24 cellular contexts compared by ENCODE assay signal in genomic region chr6:63510786-63511185, GRCh38.
DNase-seq lines count a peak whose midpoint lies in the region; ATAC-seq and TF ChIP-seq lines count a peak whose summit lies in the region.
"Had no signal": no experiment of that assay in that cellular context is flagged by ENCODE, and none has a peak within 500 bp of the region (broad histone marks: within the 10 kb centered on the region; RNA-seq: fewer than 3 reads in every experiment).

No MANE protein-coding gene starts in this region.

- H3K36me3 ChIP-seq in liver (ENCODE audit: control insufficient read depth in 4 of 4, insufficient read depth in 3 of 4, low read depth in 1 of 4, low read length in 3 of 4), result no peaks in the 10 kb centered on the region
- H3K36me3 ChIP-seq in sigmoid colon, result no peaks in the 10 kb centered on the region
- no peaks in the 10 kb centered on the region for H3K36me3 ChIP-seq in transverse colon

- no peak overlapping the region for H3K4me3 Mint-ChIP-seq in CD14-positive monocyte
- H3K4me3 Mint-ChIP-seq: CD8-positive, alpha-beta T cell had no signal

- H3K4me1 ChIP-seq in liver (ENCODE audit: control insufficient read depth in 4 of 4, insufficient read depth in 4 of 4, low read length in 3 of 4) (peaks cover 8 to 44% (median 14%) of the 10 kb centered on the region in 4 donors), sigmoid colon (peaks cover 0 to 15% (median 4%) of the 10 kb centered on the region in 4 donors), transverse colon (peaks cover 5 to 20% (median 11%) of the 10 kb centered on the region in 4 donors)

- H3K27ac Mint-ChIP-seq in CD14-positive monocyte, result no peak overlapping the region
- H3K27ac Mint-ChIP-seq: CD8-positive, alpha-beta T cell had no signal

- TF ChIP-seq RAD21 in liver (IDR thresholded peaks at IDR 0.05), result no peak

- WGBS in liver, result 85% methylated on average over 5 of the region's 5 CpGs
- 66 to 79% methylated on average over 5 of the region's 5 CpGs for WGBS in sigmoid colon, 2 donors
- WGBS in transverse colon (ENCODE audit: low coverage in 1 of 2), 2 donors, result 73 to 100% methylated on average over 1 to 5 of the region's 5 CpGs

- no peaks in the 10 kb centered on the region for H3K4me1 Mint-ChIP-seq in CD14-positive monocyte

- TF ChIP-seq EP300 in sigmoid colon (IDR thresholded peaks at IDR 0.05), result no peak
- no peak for TF ChIP-seq EP300 in transverse colon (IDR thresholded peaks at IDR 0.05; ENCODE audit: low read depth)

- TF ChIP-seq POLR2A in sigmoid colon (IDR thresholded peaks at IDR 0.05) (no peak), transverse colon (IDR thresholded peaks at IDR 0.05) (no peak)

- H3K9ac ChIP-seq in liver (ENCODE audit: low read depth in 1 of 2, low read length in 2 of 2), result peak overlapping the region in 1 of 2 donors; percentile 69
- H3K9ac ChIP-seq: GM23248, KMS-11 had no signal

- H3K27me3 Mint-ChIP-seq in CD14-positive monocyte (ENCODE audit: low read depth in 3 of 3), result peaks cover 3 to 6% (median 5%) of the 10 kb centered on the region in 3 donors

- H3K27ac ChIP-seq in liver (ENCODE audit: low read depth in 1 of 2, low read length in 2 of 2) (peak overlapping the region; percentile 96 to 99), sigmoid colon (peak overlapping the region in 3 of 4 donors; percentile 69 to 83 (median 82)), transverse colon (peak overlapping the region; percentile 59 to 82 (median 66))
- H3K27ac ChIP-seq: GM23248, KMS-11, PC-9 had no signal

- H3K4me3 ChIP-seq in liver (ENCODE audit: low read depth in 1 of 3, low read length in 3 of 3) (no peak overlapping the region), sigmoid colon (no peak overlapping the region), transverse colon (no peak overlapping the region)
- H3K4me3 ChIP-seq: GM23248, PC-9 had no signal

- intact Hi-C loops in sigmoid colon (cut with DNase I) (loop anchor here (2.0 to 5.0 kb wide), 2 partner anchors 62 to 127 kb away; partner anchors contain the start of genes LOC128125822, PHF3 and PTP4A1), transverse colon (cut with DNase I; ENCODE audit: low total_unique reads) (no loop called here), CD14-positive monocyte (cut with micrococcal nuclease) (no loop called here)

- H3K27me3 ChIP-seq in liver (ENCODE audit: control insufficient read depth in 4 of 4, insufficient read depth in 4 of 4, low read length in 3 of 4), result no peaks in the 10 kb centered on the region
- H3K27me3 ChIP-seq in sigmoid colon, result no peaks in the 10 kb centered on the region
- H3K27me3 ChIP-seq in transverse colon, result no peaks in the 10 kb centered on the region

- ATAC-seq in esophagus mucosa (peak; percentile 10), HG03280 (IDR thresholded peaks at IDR 0.05; ENCODE audit: unreplicated experiment) (no peak)
- ATAC-seq: CD8-positive, alpha-beta T cell had no signal

- H3K9me3 ChIP-seq in liver (ENCODE audit: control insufficient read depth in 4 of 4, low read length in 3 of 4) (no peaks in the 10 kb centered on the region), sigmoid colon (no peaks in the 10 kb centered on the region), transverse colon (no peaks in the 10 kb centered on the region)
- H3K9me3 ChIP-seq: Caco-2 had no signal

- peaks cover 0 to 2% (median 0%) of the 10 kb centered on the region in 7 donors for H3K9me3 Mint-ChIP-seq in CD14-positive monocyte
- H3K9me3 Mint-ChIP-seq: CD8-positive, alpha-beta T cell had no signal

- in situ Hi-C loops in transverse colon (cut with MboI; ENCODE audit: low pct_ligation_motif_present in 1 of 4, low pct_unique_long_range_greater_than_20kb in 1 of 4, low sequenced_read_pairs in 3 of 4), result no loop called here

- H3K36me3 Mint-ChIP-seq in CD14-positive monocyte, result no peaks in the 10 kb centered on the region
- H3K36me3 Mint-ChIP-seq: CD8-positive, alpha-beta T cell had no signal

- DNase-seq in sigmoid colon (no peak), transverse colon (no peak), RPMI8226 (no peak), CD14-positive monocyte (ENCODE audit: low spot score) (no peak), kidney tubule cell (ENCODE audit: low spot score) (no peak)
- DNase-seq: C1 segment of cervical spinal cord; CD8-positive, alpha-beta T cell; H7; MM.1S; NCI-H1417; NCI-H187; NCI-H2081 treated with DMSO at 0.1 percent for 48 hours; NCI-H2171; NCI-H524 treated with DMSO at 0.1 percent for 48 hours; NCI-H774; NK-92 treated with Interleukin-12 subunit alpha and Interleukin-12 subunit beta, amount 100 ng/mL, for 24 hours; PC-9; SHP77 had no signal

- TF ChIP-seq CTCF in liver (IDR thresholded peaks at IDR 0.05; ENCODE audit: low read depth, low read length, missing input control) (no peak), sigmoid colon (IDR thresholded peaks at IDR 0.05) (no peak), transverse colon (IDR thresholded peaks at IDR 0.05) (no peak), CD14-positive monocyte (IDR thresholded peaks at IDR 0.05) (no peak)

TF ChIP-seq in liver, 16 proteins besides CTCF, POLR2A, EP300 and RAD21:
- no peak for TF ChIP-seq ATF3 (IDR thresholded peaks at IDR 0.05)
- TF ChIP-seq RXRA (IDR thresholded peaks at IDR 0.05), result no peak
- no peak for TF ChIP-seq SP1 (IDR thresholded peaks at IDR 0.05)
- no peak for TF ChIP-seq YY1 (IDR thresholded peaks at IDR 0.05)
- TF ChIP-seq TAF1 (conservative IDR thresholded peaks at IDR 0.05), result no peak
- no peak for TF ChIP-seq EGR1 (IDR thresholded peaks at IDR 0.05; ENCODE audit: low read depth in 2 of 2)
- no peak for TF ChIP-seq NR2F2 (IDR thresholded peaks at IDR 0.05)
- no peak for TF ChIP-seq JUND (IDR thresholded peaks at IDR 0.05)
- no peak for TF ChIP-seq FOXA1 (IDR thresholded peaks at IDR 0.05)
- TF ChIP-seq HNF4G (IDR thresholded peaks at IDR 0.05), result no peak
- TF ChIP-seq, protein P1, sequence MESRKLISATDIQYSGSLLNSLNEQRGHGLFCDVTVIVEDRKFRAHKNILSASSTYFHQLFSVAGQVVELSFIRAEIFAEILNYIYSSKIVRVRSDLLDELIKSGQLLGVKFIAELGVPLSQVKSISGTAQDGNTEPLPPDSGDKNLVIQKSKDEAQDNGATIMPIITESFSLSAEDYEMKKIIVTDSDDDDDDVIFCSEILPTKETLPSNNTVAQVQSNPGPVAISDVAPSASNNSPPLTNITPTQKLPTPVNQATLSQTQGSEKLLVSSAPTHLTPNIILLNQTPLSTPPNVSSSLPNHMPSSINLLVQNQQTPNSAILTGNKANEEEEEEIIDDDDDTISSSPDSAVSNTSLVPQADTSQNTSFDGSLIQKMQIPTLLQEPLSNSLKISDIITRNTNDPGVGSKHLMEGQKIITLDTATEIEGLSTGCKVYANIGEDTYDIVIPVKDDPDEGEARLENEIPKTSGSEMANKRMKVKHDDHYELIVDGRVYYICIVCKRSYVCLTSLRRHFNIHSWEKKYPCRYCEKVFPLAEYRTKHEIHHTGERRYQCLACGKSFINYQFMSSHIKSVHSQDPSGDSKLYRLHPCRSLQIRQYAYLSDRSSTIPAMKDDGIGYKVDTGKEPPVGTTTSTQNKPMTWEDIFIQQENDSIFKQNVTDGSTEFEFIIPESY (IDR thresholded peaks at IDR 0.05), result no peak
- no peak for TF ChIP-seq FOXA2 (IDR thresholded peaks at IDR 0.05)
- TF ChIP-seq MAX (IDR thresholded peaks at IDR 0.05), result no peak
- TF ChIP-seq, protein P2, sequence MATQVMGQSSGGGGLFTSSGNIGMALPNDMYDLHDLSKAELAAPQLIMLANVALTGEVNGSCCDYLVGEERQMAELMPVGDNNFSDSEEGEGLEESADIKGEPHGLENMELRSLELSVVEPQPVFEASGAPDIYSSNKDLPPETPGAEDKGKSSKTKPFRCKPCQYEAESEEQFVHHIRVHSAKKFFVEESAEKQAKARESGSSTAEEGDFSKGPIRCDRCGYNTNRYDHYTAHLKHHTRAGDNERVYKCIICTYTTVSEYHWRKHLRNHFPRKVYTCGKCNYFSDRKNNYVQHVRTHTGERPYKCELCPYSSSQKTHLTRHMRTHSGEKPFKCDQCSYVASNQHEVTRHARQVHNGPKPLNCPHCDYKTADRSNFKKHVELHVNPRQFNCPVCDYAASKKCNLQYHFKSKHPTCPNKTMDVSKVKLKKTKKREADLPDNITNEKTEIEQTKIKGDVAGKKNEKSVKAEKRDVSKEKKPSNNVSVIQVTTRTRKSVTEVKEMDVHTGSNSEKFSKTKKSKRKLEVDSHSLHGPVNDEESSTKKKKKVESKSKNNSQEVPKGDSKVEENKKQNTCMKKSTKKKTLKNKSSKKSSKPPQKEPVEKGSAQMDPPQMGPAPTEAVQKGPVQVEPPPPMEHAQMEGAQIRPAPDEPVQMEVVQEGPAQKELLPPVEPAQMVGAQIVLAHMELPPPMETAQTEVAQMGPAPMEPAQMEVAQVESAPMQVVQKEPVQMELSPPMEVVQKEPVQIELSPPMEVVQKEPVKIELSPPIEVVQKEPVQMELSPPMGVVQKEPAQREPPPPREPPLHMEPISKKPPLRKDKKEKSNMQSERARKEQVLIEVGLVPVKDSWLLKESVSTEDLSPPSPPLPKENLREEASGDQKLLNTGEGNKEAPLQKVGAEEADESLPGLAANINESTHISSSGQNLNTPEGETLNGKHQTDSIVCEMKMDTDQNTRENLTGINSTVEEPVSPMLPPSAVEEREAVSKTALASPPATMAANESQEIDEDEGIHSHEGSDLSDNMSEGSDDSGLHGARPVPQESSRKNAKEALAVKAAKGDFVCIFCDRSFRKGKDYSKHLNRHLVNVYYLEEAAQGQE (IDR thresholded peaks at IDR 0.05), result no peak
- no peak for TF ChIP-seq GABPA (IDR thresholded peaks at IDR 0.05 in 1 of 2, conservative IDR thresholded peaks at IDR 0.05 in 1 of 2)
